In the genomic region with DNA sequence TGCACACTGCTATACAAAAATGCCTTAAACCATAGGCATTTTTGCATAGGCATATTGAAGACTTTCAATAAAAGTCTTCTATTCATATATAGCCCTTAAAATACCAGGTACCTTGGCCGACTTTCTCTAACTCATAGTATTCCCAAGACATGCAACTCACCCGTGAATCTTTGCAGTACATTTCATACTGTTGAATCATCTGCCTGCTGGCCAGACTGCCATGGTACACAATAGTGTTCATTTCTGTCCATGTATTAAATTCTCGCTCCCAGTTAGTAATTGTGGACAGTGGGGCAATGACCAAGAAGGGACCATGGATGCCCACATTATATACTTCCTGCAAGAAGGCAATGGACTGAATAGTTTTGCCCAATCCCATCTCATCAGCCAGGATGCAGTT, we compare ENCODE assay signal across 1 cellular context.
TF ChIP-seq lines count a peak whose summit lies in the region.

No MANE protein-coding gene starts in this region.

TF ChIP-seq in GM12878, 131 proteins besides CTCF, POLR2A, EP300 and RAD21:
- TF ChIP-seq SIN3A (IDR thresholded peaks at IDR 0.05; ENCODE audit: low read depth, low read length) = no peak
- no peak for TF ChIP-seq NR2C1 (IDR thresholded peaks at IDR 0.05)
TF ChIP-seq in GM12878: peak in this region for 0.
